ENCODE assay signal across 28 cellular contexts in the genomic region with DNA sequence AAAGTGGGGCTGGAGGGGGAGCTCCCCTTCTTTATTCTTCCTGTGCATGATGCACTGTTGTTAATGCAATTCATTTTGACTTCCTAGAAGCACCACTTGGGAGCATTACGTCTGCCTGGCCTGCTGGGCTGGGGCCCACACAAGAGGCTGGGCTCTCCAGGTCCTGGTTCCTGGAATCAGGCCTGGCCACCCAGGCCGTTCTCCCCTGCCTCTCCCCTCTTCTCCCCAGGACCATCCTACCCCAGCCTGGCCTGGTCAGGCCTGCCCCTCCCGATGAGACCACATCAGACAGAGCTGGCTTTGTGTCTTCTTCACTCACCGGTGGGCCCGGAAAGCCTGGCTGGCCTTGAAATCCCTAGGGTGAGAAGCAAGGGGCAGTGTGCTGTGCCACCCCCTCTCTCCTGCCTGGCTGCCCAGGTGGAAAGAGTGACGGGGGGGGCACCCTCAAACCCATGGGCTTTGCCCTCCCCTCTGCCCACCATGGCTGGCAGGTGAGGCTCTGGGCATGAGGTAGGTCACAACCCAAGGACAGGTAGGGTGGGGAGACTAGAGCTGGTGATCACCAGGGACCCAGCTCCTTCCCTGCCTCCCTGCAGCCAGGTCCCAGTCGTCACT. TPM values are rescaled to one million over a fixed set of nuclear protein-coding genes. Genes with fewer than 3 reads are reported as not detected.
DNase-seq lines count a peak whose midpoint lies in the region; ATAC-seq, FAIRE-seq and TF ChIP-seq lines count a peak whose summit lies in the region.
"Had no signal": no experiment of that assay in that cellular context is flagged by ENCODE, and none has a peak within 500 bp of the region (broad histone marks: within the 10 kb centered on the region; RNA-seq: fewer than 3 reads in every experiment).

No MANE protein-coding gene starts in this region.

- no peaks in the 10 kb centered on the region for H3K36me3 ChIP-seq in endodermal cell (ENCODE audit: control insufficient read depth, insufficient read depth, low read length)
- H3K36me3 ChIP-seq in aorta (ENCODE audit: control insufficient read depth in 1 of 2, insufficient read depth in 2 of 2, low read length in 1 of 2): no peaks in the 10 kb centered on the region

- no peaks in the 10 kb centered on the region for H3K27me3 ChIP-seq in foreskin keratinocyte
- H3K27me3 ChIP-seq in endodermal cell (ENCODE audit: control insufficient read depth, insufficient read depth, low read length, poor library complexity, severe bottlenecking): no peaks in the 10 kb centered on the region
- H3K27me3 ChIP-seq in aorta (ENCODE audit: control insufficient read depth in 1 of 2, insufficient read depth in 2 of 2, low read length in 1 of 2): no peaks in the 10 kb centered on the region
- H3K27me3 ChIP-seq: body of pancreas had no signal

- H3K9ac ChIP-seq in endodermal cell (ENCODE audit: extremely low read depth, low read length, poor library complexity, severe bottlenecking): no peak overlapping the region

- H3K27ac Mint-ChIP-seq in endodermal cell: no peak overlapping the region
- H3K27ac Mint-ChIP-seq: IgD-negative memory B cell; stimulated activated memory B cell treated with anti-CD40 and anti-IgM and Interleukin-4, amounts not matched to agents 10 μg/mL and 1 μg/mL and 100 μg/mL, for 72 hours had no signal

- TF ChIP-seq CTCF in A549 (IDR thresholded peaks at IDR 0.05) (no peak), foreskin keratinocyte (conservative IDR thresholded peaks at IDR 0.05) (no peak), endodermal cell (conservative IDR thresholded peaks at IDR 0.05) (no peak)

- H3K9me3 Mint-ChIP-seq in endodermal cell: no peaks in the 10 kb centered on the region
- H3K9me3 Mint-ChIP-seq: CD4-positive, CD25-positive, alpha-beta regulatory T cell; IgD-negative memory B cell; stimulated activated memory B cell treated with anti-CD40 and anti-IgM and Interleukin-4, amounts not matched to agents 10 μg/mL and 1 μg/mL and 100 μg/mL, for 72 hours had no signal

- no peak for TF ChIP-seq EP300 in A549 (IDR thresholded peaks at IDR 0.05)

- POLR2A ChIA-PET in A549 (lab: Yijun Ruan, JAX): interaction anchor here (1.0 to 4.4 kb wide), 6 partner anchors 14 to 124 kb away, joined by 3 to 25 read pairs (median 5); partner anchors contain the start of gene PEF1

- TF ChIP-seq RAD21 in A549 (conservative IDR thresholded peaks at IDR 0.05 in 1 of 2, IDR thresholded peaks at IDR 0.05 in 1 of 2): no peak

- H3K27me3 Mint-ChIP-seq in endodermal cell (ENCODE audit: insufficient read depth): no peaks in the 10 kb centered on the region

- CTCF ChIA-PET in A549 (lab: Yijun Ruan, JAX): interaction anchor here (0.9 to 11.2 kb wide), 18 partner anchors 10 to 298 kb away, joined by 3 to 183 read pairs (median 6); partner anchors contain the start of gene COL16A1

- TF ChIP-seq POLR2A in A549 (IDR thresholded peaks at IDR 0.05; ENCODE audit: low read length): no peak

- no peaks in the 10 kb centered on the region for H3K36me3 Mint-ChIP-seq in endodermal cell (ENCODE audit: low read depth)
- H3K36me3 Mint-ChIP-seq: CD4-positive, CD25-positive, alpha-beta regulatory T cell; IgD-negative memory B cell; naive thymus-derived CD4-positive, alpha-beta T cell; stimulated activated memory B cell treated with anti-CD40 and anti-IgM and Interleukin-4, amounts not matched to agents 10 μg/mL and 1 μg/mL and 100 μg/mL, for 72 hours had no signal

- H3K27ac ChIP-seq in A549 (peak overlapping the region; percentile 83 to 91), angular gyrus (ENCODE audit: low read depth, low read length) (peak overlapping the region; percentile 68), foreskin keratinocyte (peak overlapping the region; percentile 99), endodermal cell (ENCODE audit: low read depth, low read length) (no peak overlapping the region), aorta (ENCODE audit: low read depth in 1 of 2, low read length in 2 of 2) (no peak overlapping the region)
- H3K27ac ChIP-seq: body of pancreas had no signal

- 84% methylated on average over 5 of the region's 7 CpGs for WGBS in A549 (ENCODE audit: missing lambda C conversion rate)
- WGBS in endodermal cell (ENCODE audit: insufficient coverage in 1 of 2, insufficient read length in 1 of 2), 2 experiments: 89 to 100% methylated on average over 4 to 7 of the region's 7 CpGs
- 88 to 90% methylated on average over 7 of the region's 7 CpGs for WGBS in aorta, 2 donors

- H3K4me1 ChIP-seq in A549 (peaks cover 45% of the 10 kb centered on the region), foreskin keratinocyte (peaks cover 21% of the 10 kb centered on the region), endodermal cell (ENCODE audit: control insufficient read depth, insufficient read depth, low read length) (peaks cover 2% of the 10 kb centered on the region), aorta (ENCODE audit: control insufficient read depth in 1 of 2, insufficient read depth in 2 of 2, low read length in 2 of 2) (peaks cover 0 to 2% of the 10 kb centered on the region in 2 donors)

- no peak overlapping the region for H3K4me3 Mint-ChIP-seq in endodermal cell
- H3K4me3 Mint-ChIP-seq: IgD-negative memory B cell; naive thymus-derived CD4-positive, alpha-beta T cell; stimulated activated memory B cell treated with anti-CD40 and anti-IgM and Interleukin-4, amounts not matched to agents 10 μg/mL and 1 μg/mL and 100 μg/mL, for 72 hours had no signal

- H3K4me2 ChIP-seq in A549: peak overlapping the region; percentile 69

- intact Hi-C loops in posterior vena cava (cut with DNase I): loop anchor here (2.0 to 10.0 kb wide), 4 partner anchors 37 to 1307 kb away; partner anchors contain the start of gene COL16A1 (in 1 of the 2)
- intact Hi-C loops in aorta (cut with DNase I): loop anchor here in 1 of 2 donors (2.0 to 10.0 kb wide), 3 partner anchors 77 to 299 kb away; no protein-coding TSS in a partner anchor

- no peaks in the 10 kb centered on the region for H3K9me3 ChIP-seq in A549
- H3K9me3 ChIP-seq in endodermal cell (ENCODE audit: control insufficient read depth, low read length): no peaks in the 10 kb centered on the region
- H3K9me3 ChIP-seq in aorta (ENCODE audit: control insufficient read depth, low read length): no peaks in the 10 kb centered on the region
- H3K9me3 ChIP-seq: body of pancreas, heart right ventricle had no signal

- H3K4me3 ChIP-seq in A549: no peak overlapping the region
- no peak overlapping the region for H3K4me3 ChIP-seq in endodermal cell (ENCODE audit: low read length)
- no peak overlapping the region for H3K4me3 ChIP-seq in aorta (ENCODE audit: low read length in 2 of 2)
- H3K4me3 ChIP-seq: body of pancreas, heart right ventricle had no signal

- H3K4me1 Mint-ChIP-seq in endodermal cell: peaks cover 16% of the 10 kb centered on the region

- no peak for ATAC-seq in A549
- no peak for ATAC-seq in foreskin keratinocyte
- no peak for ATAC-seq in activated CD4-positive, CD25-positive, alpha-beta regulatory T cell treated with anti-CD3 and anti-CD28 coated beads, Interleukin-2, amount 50 U/mL, for 24 hours
- no peak for ATAC-seq in GM18867 (IDR thresholded peaks at IDR 0.05; ENCODE audit: unreplicated experiment)
- ATAC-seq in aorta (ENCODE audit: low FRiP score): no peak
- ATAC-seq: body of pancreas; heart right ventricle; naive thymus-derived CD4-positive, alpha-beta T cell; stimulated activated memory B cell treated with anti-CD40 and anti-IgM and Interleukin-4, amounts not matched to agents 10 μg/mL and 1 μg/mL and 100 μg/mL, for 72 hours had no signal

- no peak for FAIRE-seq in A549 (lab: Jason Lieb, UNC)
- FAIRE-seq: kidney, urothelium cell line had no signal

- no peak for DNase-seq in A549 (ENCODE audit: low read depth in 1 of 2, low spot score in 1 of 2)
- no peak for DNase-seq in foreskin keratinocyte
- DNase-seq in posterior vena cava (ENCODE audit: low spot score): peak; percentile 79
- DNase-seq in endodermal cell: no peak
- DNase-seq in aorta: no peak
- DNase-seq: 8988T; activated CD4-positive, alpha-beta T cell treated with anti-CD3 and anti-CD28 coated beads, Interleukin-2, amount 50 U/mL, for 4 hours; activated CD4-positive, CD25-positive, alpha-beta regulatory T cell; activated naive CD4-positive, alpha-beta T cell; body of pancreas; CD4-positive, CD25-positive, alpha-beta regulatory T cell; foreskin fibroblast; heart right ventricle; kidney; midbrain; naive thymus-derived CD4-positive, alpha-beta T cell; NCI-H146; NCI-H226; NCI-H748 treated with DMSO at 0.1 percent for 48 hours had no signal

RNA-seq across cellular contexts. Expression of gene PEF1, which starts 20.7 kb away (rescaled TPM):
- polyA plus RNA-seq in A549 (2011; rRNA removed) (47.6 and 62.9 TPM in 2 replicates), A549 (2017; fragmentation: RNase III; extraction: RNeasy Plus Mini Kit Qiagen cat#74134 plus additional on column Dnase treatment) (37.3 to 38.5 TPM (median 38.3 TPM) in 3 replicates), foreskin keratinocyte (105 and 106 TPM in 2 replicates), aorta (10 to 100 TPM; 75.5 to 83.9 TPM)
- polyA plus RNA-seq in A549 (2012; cell fraction: cytosol; rRNA removed): 50.9 and 68.0 TPM in 2 replicates
- 62.3 and 63.1 TPM in 2 replicates for polyA plus RNA-seq in A549 (2012; cell fraction: nucleus; rRNA removed)
- polyA minus RNA-seq in A549 (2011; rRNA and poly(A)+ RNA removed): 78.5 and 82.1 TPM in 2 replicates
- total RNA-seq in foreskin keratinocyte (94.3 and 95.7 TPM in 2 replicates), posterior vena cava (10 to 100 TPM; 55.5 to 62.8 TPM), endodermal cell (10 to 100 TPM; 51.4 to 59.1 TPM), aorta (10 to 100 TPM; 57.9 to 65.0 TPM)
- 60.4 TPM for polyA plus RNA-seq in endodermal cell (2013, experiment 1 of 2)
- polyA plus RNA-seq in endodermal cell (2013, experiment 2 of 2): 61.7 TPM

RNA-seq across cellular contexts. Expression of gene COL16A1, which starts 38.4 kb away (rescaled TPM):
- polyA plus RNA-seq in A549 (2011; rRNA removed): 1.4 and 1.5 TPM in 2 replicates
- polyA plus RNA-seq in A549 (2012; cell fraction: cytosol; rRNA removed): 2.4 and 3.5 TPM in 2 replicates
- 15.3 and 19.1 TPM in 2 replicates for polyA plus RNA-seq in A549 (2012; cell fraction: nucleus; rRNA removed)
- polyA plus RNA-seq in A549 (2017; fragmentation: RNase III; extraction: RNeasy Plus Mini Kit Qiagen cat#74134 plus additional on column Dnase treatment): 8.1 to 11.1 TPM (median 10.4 TPM) in 3 replicates
- 0.95 and 1.4 TPM in 2 replicates for polyA minus RNA-seq in A549 (2011; rRNA and poly(A)+ RNA removed)
- 125 and 133 TPM in 2 replicates for total RNA-seq in foreskin keratinocyte
- polyA plus RNA-seq in foreskin keratinocyte: 74.3 and 80.3 TPM in 2 replicates
- total RNA-seq in posterior vena cava: 100 to 1,000 TPM in 1 of 2 donors, 10 to 100 TPM in 1; 93.3 to 179 TPM
- total RNA-seq in endodermal cell: 1 to 10 TPM; 7.4 to 9.9 TPM
- 3.6 TPM for polyA plus RNA-seq in endodermal cell (2013, experiment 1 of 2)
- 2.7 TPM for polyA plus RNA-seq in endodermal cell (2013, experiment 2 of 2)
- total RNA-seq in aorta: 100 to 1,000 TPM in 1 of 2 donors, 10 to 100 TPM in 1; 71.4 to 188 TPM
- 100 to 1,000 TPM in 1 of 2 donors, 10 to 100 TPM in 1; 39.8 to 358 TPM for polyA plus RNA-seq in aorta
- total RNA-seq: CD4-positive, CD25-positive, alpha-beta regulatory T cell had no signal
- polyA plus RNA-seq: CD4-positive, CD25-positive, alpha-beta regulatory T cell; IgD-negative memory B cell had no signal

RNA-seq across cellular contexts. Expression of gene HCRTR1, which starts 47.9 kb away (rescaled TPM):
- polyA plus RNA-seq in A549 (2011; rRNA removed) (not detected in 2 replicates), A549 (2017; fragmentation: RNase III; extraction: RNeasy Plus Mini Kit Qiagen cat#74134 plus additional on column Dnase treatment) (not detected in 3 replicates), foreskin keratinocyte (not detected in 2 replicates), aorta (under 1 TPM in 1 of 2 donors, not detected in 1; 0.18 TPM)
- not detected in 2 replicates for polyA plus RNA-seq in A549 (2012; cell fraction: cytosol; rRNA removed)
- 0.04 and 0.07 TPM in 2 replicates for polyA plus RNA-seq in A549 (2012; cell fraction: nucleus; rRNA removed)
- not detected in 2 replicates for polyA minus RNA-seq in A549 (2011; rRNA and poly(A)+ RNA removed)
- total RNA-seq in foreskin keratinocyte (not detected in 2 replicates), posterior vena cava (not detected), endodermal cell (not detected), aorta (under 1 TPM in 1 of 2 donors, not detected in 1; 0.42 TPM)
- 0.28 TPM for polyA plus RNA-seq in endodermal cell (2013, experiment 1 of 2)
- polyA plus RNA-seq in endodermal cell (2013, experiment 2 of 2): not detected
- total RNA-seq: body of pancreas; CD4-positive, CD25-positive, alpha-beta regulatory T cell; esophagus mucosa; naive thymus-derived CD4-positive, alpha-beta T cell; SK-MEL-5; T-helper 1 cell treated with Interleukin-12 subunit alpha and Interleukin-12 subunit beta and Interleukin-4 antibody, amounts not matched to agents 30 ng/mL and 1 ng/mL, for 36 hours had no signal
- polyA plus RNA-seq: CD4-positive, CD25-positive, alpha-beta regulatory T cell; IgD-negative memory B cell; naive thymus-derived CD4-positive, alpha-beta T cell had no signal

Comparison
In these comparisons a context has a peak if more than half of its experiments do, and no peak if none do; other contexts are left out.
1. H3K27ac ChIP-seq: peak in A549 (2 of 2), angular gyrus (single experiment) and foreskin keratinocyte (single experiment); none in endodermal cell (single experiment) and aorta (0 of 2).
2. RNA of gene COL16A1, which starts 38.4 kb away (total RNA-seq): 71.4 to 188 TPM in aorta, 93.3 to 179 TPM in posterior vena cava and 125 to 133 TPM in foreskin keratinocyte; 7.4 to 9.9 TPM in endodermal cell; every median in the first group is over 4 times any median in the second.